8 cellular contexts compared by ENCODE assay signal in the genomic region with DNA sequence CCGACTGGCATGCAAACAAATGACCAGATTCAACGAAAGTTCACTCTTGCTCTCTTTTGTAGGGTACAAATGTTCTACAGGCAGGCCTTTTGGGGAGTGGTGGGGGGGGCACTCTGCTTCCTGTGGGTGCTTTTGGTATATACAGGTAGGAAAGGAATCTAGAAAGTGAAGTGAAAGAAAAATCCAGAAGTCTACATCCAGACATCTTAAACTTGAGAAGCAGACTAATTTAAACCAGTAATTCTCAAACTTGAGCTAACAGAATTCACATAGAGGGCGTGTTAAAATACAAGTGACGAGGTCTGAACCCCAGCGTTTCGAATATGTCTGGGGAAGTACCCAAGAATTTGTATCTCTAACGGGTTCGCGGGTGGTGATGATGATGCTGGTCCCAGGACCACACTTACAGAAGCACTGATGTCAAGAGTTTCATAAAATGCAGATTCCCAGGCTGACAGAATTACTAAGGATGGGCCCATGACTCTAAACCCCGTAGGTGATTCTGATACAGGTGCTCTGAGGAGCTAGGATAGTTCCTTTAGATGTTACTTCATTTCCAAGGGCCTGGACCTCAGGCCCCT. TPM values are rescaled to one million over a fixed set of nuclear protein-coding genes. Genes with fewer than 3 reads are reported as not detected.
DNase-seq lines count a peak whose midpoint lies in the region; ATAC-seq lines count a peak whose summit lies in the region.

No MANE protein-coding gene starts in this region.

- peak overlapping the region; percentile 34 for H2AFZ ChIP-seq in ACC112 (ENCODE audit: low read length, unreplicated experiment)

- H3K4me1 ChIP-seq in ACC112 (ENCODE audit: control insufficient read depth, insufficient read depth, low read length, unreplicated experiment) = peaks cover 18% of the 10 kb centered on the region
- H3K4me1 ChIP-seq in HUES48 (ENCODE audit: control insufficient read depth, insufficient read depth, low read length) = no peaks in the 10 kb centered on the region
- peaks cover 6% of the 10 kb centered on the region for H3K4me1 ChIP-seq in ectodermal cell (ENCODE audit: control insufficient read depth, insufficient read depth, low read length)

- peaks cover 6 to 14% (median 10%) of the 10 kb centered on the region in 4 donors for H3K4me1 Mint-ChIP-seq in naive thymus-derived CD8-positive, alpha-beta T cell

- H3K9me3 ChIP-seq in HUES48 (ENCODE audit: control insufficient read depth, insufficient read depth, low read length) (no peaks in the 10 kb centered on the region), ectodermal cell (ENCODE audit: control insufficient read depth, low read length) (no peaks in the 10 kb centered on the region)

- H3K9ac ChIP-seq in HUES48 (ENCODE audit: low read depth, low read length) = no peak overlapping the region

- ATAC-seq in naive thymus-derived CD8-positive, alpha-beta T cell = peak; percentile 22 to 40
- no peak for ATAC-seq in HG03095 (IDR thresholded peaks at IDR 0.05; ENCODE audit: unreplicated experiment)
- ATAC-seq in GM21786 (IDR thresholded peaks at IDR 0.05; ENCODE audit: unreplicated experiment) = no peak

- H3K36me3 Mint-ChIP-seq in naive thymus-derived CD8-positive, alpha-beta T cell = no peaks in the 10 kb centered on the region

- 79 to 82% methylated on average over 10 of the region's 10 CpGs for WGBS in ectodermal cell, 2 experiments

- peak overlapping the region; percentile 78 to 94 (median 86) for H3K4me3 Mint-ChIP-seq in naive thymus-derived CD8-positive, alpha-beta T cell

- H3K36me3 ChIP-seq in ACC112 (ENCODE audit: insufficient read depth, low read length) = peaks cover 36% of the 10 kb centered on the region
- H3K36me3 ChIP-seq in HUES48 (ENCODE audit: control insufficient read depth, insufficient read depth, low read length) = no peaks in the 10 kb centered on the region
- H3K36me3 ChIP-seq in ectodermal cell (ENCODE audit: control insufficient read depth, insufficient read depth, low read length) = no peaks in the 10 kb centered on the region

- H3K27ac Mint-ChIP-seq in naive thymus-derived CD8-positive, alpha-beta T cell = peak overlapping the region; percentile 55 to 94 (median 80)

- POLR2A ChIA-PET in naive thymus-derived CD8-positive, alpha-beta T cell (lab: Charles Lee) = interaction anchor here (0.8 to 3.1 kb wide), 2 partner anchors 18 to 783 kb away, joined by 3 to 20 read pairs; a partner anchor contains a TSS

- H3K79me2 ChIP-seq in ACC112 (ENCODE audit: control insufficient read depth, insufficient read depth, low read length, unreplicated experiment) = peaks cover 7% of the 10 kb centered on the region

- H3K4me3 ChIP-seq in ACC112 (ENCODE audit: low read depth, low read length) = peak overlapping the region; percentile 74
- H3K4me3 ChIP-seq in HUES48 (ENCODE audit: low read depth, low read length) = peak overlapping the region; percentile 70
- peak overlapping the region; percentile 50 for H3K4me3 ChIP-seq in ectodermal cell (ENCODE audit: insufficient read depth, low read depth, low read length)

- peak in 5 of 10 donors; percentile 26 to 71 (median 38) for DNase-seq in naive thymus-derived CD8-positive, alpha-beta T cell
- no peak for DNase-seq in NCI-H2227 (lab: John Stamatoyannopoulos, UW; ENCODE audit: unreplicated experiment)
- no peak for DNase-seq in mesenteric fat pad (ENCODE audit: low spot score)

- no peak overlapping the region for H3K27ac ChIP-seq in ACC112 (ENCODE audit: low read depth, low read length)
- H3K27ac ChIP-seq in HUES48 (ENCODE audit: low read depth, low read length) = no peak overlapping the region
- H3K27ac ChIP-seq in ectodermal cell (ENCODE audit: insufficient read depth, low read depth, low read length, poor library complexity, severe bottlenecking) = no peak overlapping the region

- H3K9me3 Mint-ChIP-seq in naive thymus-derived CD8-positive, alpha-beta T cell = no peaks in the 10 kb centered on the region

- peaks cover 0 to 4% (median 0%) of the 10 kb centered on the region in 5 donors for H3K27me3 Mint-ChIP-seq in naive thymus-derived CD8-positive, alpha-beta T cell

- H3K27me3 ChIP-seq in ACC112 (ENCODE audit: insufficient read depth, low read length) (no peaks in the 10 kb centered on the region), HUES48 (ENCODE audit: control insufficient read depth, insufficient read depth, low read length) (peaks cover 37% of the 10 kb centered on the region), ectodermal cell (ENCODE audit: control insufficient read depth, insufficient read depth, low read length, poor library complexity, severe bottlenecking) (peaks cover 40% of the 10 kb centered on the region)

RNA-seq across cellular contexts. Expression of a gene that starts 0.5 kb away (rescaled TPM):
- polyA plus RNA-seq in ectodermal cell (2013, experiment 1 of 4) = 1.6 TPM
- 1.0 TPM for polyA plus RNA-seq in ectodermal cell (2013, experiment 2 of 4)
- 1.0 TPM for polyA plus RNA-seq in ectodermal cell (2013, experiment 3 of 4)
- 1.5 TPM for polyA plus RNA-seq in ectodermal cell (2013, experiment 4 of 4)
- total RNA-seq in naive thymus-derived CD8-positive, alpha-beta T cell = 1 to 10 TPM; 1.7 to 2.0 TPM
- under 1 TPM in 1 of 3 donors, not detected in 2; 0.16 TPM for polyA plus RNA-seq in naive thymus-derived CD8-positive, alpha-beta T cell
- total RNA-seq in mesenteric fat pad = 7.5 TPM

RNA-seq across cellular contexts. Expression of a gene that starts 18.5 kb away (rescaled TPM):
- polyA plus RNA-seq in ectodermal cell (2013, experiment 1 of 4) = 11.2 TPM
- polyA plus RNA-seq in ectodermal cell (2013, experiment 2 of 4) = 10.6 TPM
- polyA plus RNA-seq in ectodermal cell (2013, experiment 3 of 4) = 9.7 TPM
- 13.3 TPM for polyA plus RNA-seq in ectodermal cell (2013, experiment 4 of 4)
- 10 to 100 TPM; 41.5 to 44.4 TPM for total RNA-seq in naive thymus-derived CD8-positive, alpha-beta T cell
- 1 to 10 TPM; 1.8 to 2.5 (median 2.4) TPM for polyA plus RNA-seq in naive thymus-derived CD8-positive, alpha-beta T cell
- 62.8 TPM for total RNA-seq in mesenteric fat pad

RNA-seq across cellular contexts. Expression of a gene that starts 18.7 kb away (rescaled TPM):
- 86.1 TPM for polyA plus RNA-seq in ectodermal cell (2013, experiment 1 of 4)
- 90.8 TPM for polyA plus RNA-seq in ectodermal cell (2013, experiment 2 of 4)
- polyA plus RNA-seq in ectodermal cell (2013, experiment 3 of 4) = 68.9 TPM
- polyA plus RNA-seq in ectodermal cell (2013, experiment 4 of 4) = 73.3 TPM
- total RNA-seq in naive thymus-derived CD8-positive, alpha-beta T cell = 10 to 100 TPM; 21.9 to 26.2 TPM
- 10 to 100 TPM; 45.3 to 48.8 (median 46.0) TPM for polyA plus RNA-seq in naive thymus-derived CD8-positive, alpha-beta T cell
- total RNA-seq in mesenteric fat pad = 33.7 TPM

Comparison
In these comparisons a context has a peak if more than half of its experiments do, and no peak if none do; other contexts are left out.
1. ATAC-seq: peak in naive thymus-derived CD8-positive, alpha-beta T cell (2 of 2); none in HG03095 (single experiment) and GM21786 (single experiment).
2. Peak in every context shown above with its lines, with median percentiles within 50 percentile points of each other: H3K4me3 ChIP-seq.